ENCODE assay signal across 11 cellular contexts in genomic region chr14:85607571-85608219, GRCh38.
DNase-seq lines count a peak whose midpoint lies in the region; ATAC-seq and TF ChIP-seq lines count a peak whose summit lies in the region.
"Had no signal": no experiment of that assay in that cellular context is flagged by ENCODE, and none has a peak within 500 bp of the region (broad histone marks: within the 10 kb centered on the region; RNA-seq: fewer than 3 reads in every experiment).

No MANE protein-coding gene starts in this region.

- peaks cover 27% of the 10 kb centered on the region for H3K4me1 Mint-ChIP-seq in osteocyte (ENCODE audit: unreplicated experiment)
- H3K4me1 Mint-ChIP-seq: central memory CD8-positive, alpha-beta T cell; naive B cell had no signal

- CTCF ChIA-PET in Panc1 (lab: Charles Lee) = no interaction called here

- no peak overlapping the region for H3K4me3 Mint-ChIP-seq in osteocyte (ENCODE audit: unreplicated experiment)
- H3K4me3 Mint-ChIP-seq: central memory CD8-positive, alpha-beta T cell had no signal

- no peaks in the 10 kb centered on the region for H3K9me3 Mint-ChIP-seq in osteocyte (ENCODE audit: unreplicated experiment)

- H3K27me3 ChIP-seq in Panc1 (ENCODE audit: control insufficient read depth, insufficient read depth, low read length) = no peaks in the 10 kb centered on the region

- H3K4me3 ChIP-seq in Panc1 (ENCODE audit: low read depth in 2 of 2, low read length in 2 of 2) = no peak overlapping the region

- intact Hi-C loops in Panc1 (cut with micrococcal nuclease; ENCODE audit: unreplicated experiment) (no loop called here), Right ventricle myocardium superior (cut with DNase I) (no loop called here)

- no TSS peak for BruUV-seq in Panc1 (replicated peaks; lab: Mats Ljungman, UMichigan)

- in situ Hi-C loops in Panc1 (cut with HindIII; ENCODE audit: low pct_unique_long_range_greater_than_20kb, low sequenced_read_pairs) = no loop called here

- H3K36me3 Mint-ChIP-seq in osteocyte (ENCODE audit: unreplicated experiment) = peaks cover 48% of the 10 kb centered on the region
- H3K36me3 Mint-ChIP-seq: naive B cell had no signal

- H3K27ac ChIP-seq in Panc1 (ENCODE audit: low read length) = no peak overlapping the region
- H3K27ac ChIP-seq in epithelial cell of prostate = peak overlapping the region; percentile 74

- H3K27me3 Mint-ChIP-seq in osteocyte (ENCODE audit: unreplicated experiment) = no peaks in the 10 kb centered on the region
- H3K27me3 Mint-ChIP-seq: central memory CD8-positive, alpha-beta T cell; naive B cell had no signal

- peak overlapping the region; percentile 67 for H3K27ac Mint-ChIP-seq in osteocyte (ENCODE audit: unreplicated experiment)

- TF ChIP-seq CTCF in Panc1 (IDR thresholded peaks at IDR 0.05) (no peak), osteocyte (IDR thresholded peaks at IDR 0.05) (no peak)

- no peaks in the 10 kb centered on the region for H3K4me1 ChIP-seq in Panc1 (ENCODE audit: control insufficient read depth, insufficient read depth, low read length)

- H3K36me3 ChIP-seq in Panc1 (ENCODE audit: control insufficient read depth, insufficient read depth, low read length) = no peaks in the 10 kb centered on the region

- H3K9me3 ChIP-seq in Panc1 (ENCODE audit: control insufficient read depth, insufficient read depth, low read depth, low read length) = no peaks in the 10 kb centered on the region

- DNase-seq in EH (ENCODE audit: low read depth) (peak; percentile 98), Panc1 (ENCODE audit: low read depth, low spot score) (peak; percentile 60), epithelial cell of prostate (ENCODE audit: low read depth, low spot score) (peak; percentile 76), osteocyte (ENCODE audit: extremely low spot score, unreplicated experiment) (no peak), COR-L47 (lab: John Stamatoyannopoulos, UW) (no peak), Right ventricle myocardium superior (no peak)
- DNase-seq: activated CD8-positive, alpha-beta memory T cell treated with anti-CD3 and anti-CD28 coated beads, Interleukin-2, amount 50 U/mL, for 4 hours; naive B cell had no signal

- POLR2A ChIA-PET in Panc1 (lab: Charles Lee) = no interaction called here

- ATAC-seq in Panc1 = no peak
- no peak for ATAC-seq in Right ventricle myocardium superior (ENCODE audit: poor library complexity)
- ATAC-seq in GM21619 (IDR thresholded peaks at IDR 0.05; ENCODE audit: unreplicated experiment) = no peak
- ATAC-seq in HG02885 (IDR thresholded peaks at IDR 0.05; ENCODE audit: poor library complexity, unreplicated experiment) = no peak

Comparison
In these comparisons a context has a peak if more than half of its experiments do, and no peak if none do; other contexts are left out.
1. DNase-seq: peak in EH (single experiment), Panc1 (single experiment) and epithelial cell of prostate (single experiment); none in osteocyte (single experiment), COR-L47 (single experiment) and Right ventricle myocardium superior (single experiment).